Comparison of ENCODE assay signal across 1 cellular context in genomic region chr9:135747311-135747710, GRCh38.
TF ChIP-seq lines count a peak whose summit lies in the region.

No MANE protein-coding gene starts in this region.

TF ChIP-seq in HEK293, 187 proteins besides CTCF, POLR2A, EP300 and RAD21 (continued from another document):
- TF ChIP-seq BCL11A (tag by site-specific recombination; IDR thresholded peaks at IDR 0.05; ENCODE audit: low read depth), result no peak
